Comparison of ENCODE assay signal across 2 cellular contexts in genomic region chr19:39426170-39426569, GRCh38.
TF ChIP-seq lines count a peak whose summit lies in the region.

No MANE protein-coding gene starts in this region.

TF ChIP-seq in HepG2, 621 proteins besides CTCF, POLR2A, EP300 and RAD21:
- no peak for TF ChIP-seq CAMTA2 (CRISPR knock-in tag; IDR thresholded peaks at IDR 0.05; ENCODE audit: borderline replicate concordance)
- no peak for TF ChIP-seq ZNF605 (CRISPR knock-in tag; IDR thresholded peaks at IDR 0.05)
- TF ChIP-seq NPAS2 (CRISPR knock-in tag; IDR thresholded peaks at IDR 0.05; ENCODE audit: borderline replicate concordance) = no peak
- TF ChIP-seq ZNF768 (CRISPR knock-in tag; IDR thresholded peaks at IDR 0.05) = no peak
- TF ChIP-seq ATM (IDR thresholded peaks at IDR 0.05; ENCODE audit: borderline replicate concordance) = no peak
- no peak for TF ChIP-seq ZNF710 (CRISPR knock-in tag; IDR thresholded peaks at IDR 0.05; ENCODE audit: borderline replicate concordance)
- no peak for TF ChIP-seq ZNF343 (CRISPR knock-in tag; IDR thresholded peaks at IDR 0.05)

TF ChIP-seq in WTC11, 78 proteins besides CTCF, POLR2A, EP300 and RAD21:
- no peak for TF ChIP-seq ZNF423 (CRISPR knock-in tag; IDR thresholded peaks at IDR 0.05)
- no peak for TF ChIP-seq ZNF512 (CRISPR knock-in tag; IDR thresholded peaks at IDR 0.05; ENCODE audit: borderline replicate concordance)
- TF ChIP-seq ZMAT4 (CRISPR knock-in tag; IDR thresholded peaks at IDR 0.05) = no peak
- no peak for TF ChIP-seq ZNF416 (CRISPR knock-in tag; IDR thresholded peaks at IDR 0.05)
- TF ChIP-seq RORB (CRISPR knock-in tag; IDR thresholded peaks at IDR 0.05) = no peak
- no peak for TF ChIP-seq ZNF281 (CRISPR knock-in tag; IDR thresholded peaks at IDR 0.05)
- TF ChIP-seq ATF6 (CRISPR knock-in tag; IDR thresholded peaks at IDR 0.05) = no peak
- no peak for TF ChIP-seq SMAD3 (CRISPR knock-in tag; IDR thresholded peaks at IDR 0.05; ENCODE audit: borderline replicate concordance)
- TF ChIP-seq FOXP1 (CRISPR knock-in tag; IDR thresholded peaks at IDR 0.05; ENCODE audit: borderline replicate concordance) = no peak
- TF ChIP-seq STAT6 (CRISPR knock-in tag; conservative IDR thresholded peaks at IDR 0.05; ENCODE audit: low read depth) = no peak
- TF ChIP-seq KAT7 (CRISPR knock-in tag; IDR thresholded peaks at IDR 0.05; ENCODE audit: borderline replicate concordance) = no peak
- no peak for TF ChIP-seq ESRRA (CRISPR knock-in tag; IDR thresholded peaks at IDR 0.05; ENCODE audit: borderline replicate concordance)
- no peak for TF ChIP-seq FOXP4 (CRISPR knock-in tag; IDR thresholded peaks at IDR 0.05)
- TF ChIP-seq AR (CRISPR knock-in tag; IDR thresholded peaks at IDR 0.05) = no peak
- no peak for TF ChIP-seq CDX4 (CRISPR knock-in tag; IDR thresholded peaks at IDR 0.05; ENCODE audit: borderline replicate concordance)
- no peak for TF ChIP-seq MLX (CRISPR knock-in tag; IDR thresholded peaks at IDR 0.05)
